1 cellular context compared by ENCODE assay signal in the genomic region with DNA sequence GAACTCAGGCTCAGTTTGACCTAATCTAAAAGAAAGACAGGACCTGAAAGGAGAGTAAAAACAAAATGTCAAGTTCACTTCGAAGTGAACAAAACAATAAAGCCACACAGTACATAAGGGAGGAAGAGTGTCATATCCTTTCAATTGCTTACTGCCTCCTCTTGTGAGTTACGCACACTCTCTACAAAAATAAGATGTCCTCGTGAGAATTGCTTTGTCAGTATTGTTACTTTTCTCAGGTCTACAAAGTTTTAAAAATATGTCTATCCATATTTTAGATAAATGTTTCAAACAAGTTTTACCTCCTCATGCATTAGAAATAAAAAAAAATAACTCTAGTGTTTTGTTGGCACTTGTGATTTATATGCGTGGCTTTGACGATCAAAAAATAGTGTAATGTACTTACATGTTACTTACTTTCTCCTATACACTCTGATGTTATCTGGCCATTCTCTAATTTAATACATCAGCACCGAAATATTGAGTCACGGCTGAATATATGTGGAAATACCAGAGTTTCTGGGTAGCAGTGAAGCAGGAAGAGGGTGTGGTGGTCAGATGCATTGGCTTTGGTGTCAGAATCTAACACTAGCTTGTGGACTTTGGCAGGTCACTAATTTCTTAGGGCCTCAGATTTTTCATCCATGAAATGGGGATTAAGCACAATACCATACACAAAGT.
TF ChIP-seq lines count a peak whose summit lies in the region.

No MANE protein-coding gene starts in this region.

TF ChIP-seq in K562, 482 proteins besides CTCF, POLR2A, EP300 and RAD21:
- TF ChIP-seq EWSR1 (IDR thresholded peaks at IDR 0.05; ENCODE audit: borderline replicate concordance, low read depth, partially characterized antibody) (no peak), PHB2 (IDR thresholded peaks at IDR 0.05; ENCODE audit: low read depth) (no peak), STAG1 (CRISPR knock-in tag; IDR thresholded peaks at IDR 0.05; ENCODE audit: borderline replicate concordance) (no peak), ZNF41 (CRISPR knock-in tag; conservative IDR thresholded peaks at IDR 0.05) (no peak), ZNF707 (CRISPR knock-in tag; conservative IDR thresholded peaks at IDR 0.05) (no peak), ZNF584 (CRISPR knock-in tag; IDR thresholded peaks at IDR 0.05; ENCODE audit: low read depth) (no peak), CC2D1A (IDR thresholded peaks at IDR 0.05) (no peak), ZNF717 (CRISPR knock-in tag; IDR thresholded peaks at IDR 0.05) (no peak), PHF20 (IDR thresholded peaks at IDR 0.05; ENCODE audit: partially characterized antibody) (no peak), HNRNPL (IDR thresholded peaks at IDR 0.05; ENCODE audit: low read depth, low read length) (no peak), SRF (CRISPR knock-in tag; IDR thresholded peaks at IDR 0.05) (no peak), ZNF696 (CRISPR knock-in tag; conservative IDR thresholded peaks at IDR 0.05) (no peak), FOXK2 (conservative IDR thresholded peaks at IDR 0.05 in 1 of 2, IDR thresholded peaks at IDR 0.05 in 1 of 2; ENCODE audit: low read depth in 2 of 2) (no peak), ZNF785 (CRISPR knock-in tag; IDR thresholded peaks at IDR 0.05) (no peak)
- TF ChIP-seq, protein P1, sequence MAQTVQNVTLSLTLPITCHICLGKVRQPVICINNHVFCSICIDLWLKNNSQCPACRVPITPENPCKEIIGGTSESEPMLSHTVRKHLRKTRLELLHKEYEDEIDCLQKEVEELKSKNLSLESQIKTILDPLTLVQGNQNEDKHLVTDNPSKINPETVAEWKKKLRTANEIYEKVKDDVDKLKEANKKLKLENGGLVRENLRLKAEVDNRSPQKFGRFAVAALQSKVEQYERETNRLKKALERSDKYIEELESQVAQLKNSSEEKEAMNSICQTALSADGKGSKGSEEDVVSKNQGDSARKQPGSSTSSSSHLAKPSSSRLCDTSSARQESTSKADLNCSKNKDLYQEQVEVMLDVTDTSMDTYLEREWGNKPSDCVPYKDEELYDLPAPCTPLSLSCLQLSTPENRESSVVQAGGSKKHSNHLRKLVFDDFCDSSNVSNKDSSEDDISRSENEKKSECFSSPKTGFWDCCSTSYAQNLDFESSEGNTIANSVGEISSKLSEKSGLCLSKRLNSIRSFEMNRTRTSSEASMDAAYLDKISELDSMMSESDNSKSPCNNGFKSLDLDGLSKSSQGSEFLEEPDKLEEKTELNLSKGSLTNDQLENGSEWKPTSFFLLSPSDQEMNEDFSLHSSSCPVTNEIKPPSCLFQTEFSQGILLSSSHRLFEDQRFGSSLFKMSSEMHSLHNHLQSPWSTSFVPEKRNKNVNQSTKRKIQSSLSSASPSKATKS (CRISPR knock-in tag; IDR thresholded peaks at IDR 0.05): no peak
- TF ChIP-seq, protein P2, sequence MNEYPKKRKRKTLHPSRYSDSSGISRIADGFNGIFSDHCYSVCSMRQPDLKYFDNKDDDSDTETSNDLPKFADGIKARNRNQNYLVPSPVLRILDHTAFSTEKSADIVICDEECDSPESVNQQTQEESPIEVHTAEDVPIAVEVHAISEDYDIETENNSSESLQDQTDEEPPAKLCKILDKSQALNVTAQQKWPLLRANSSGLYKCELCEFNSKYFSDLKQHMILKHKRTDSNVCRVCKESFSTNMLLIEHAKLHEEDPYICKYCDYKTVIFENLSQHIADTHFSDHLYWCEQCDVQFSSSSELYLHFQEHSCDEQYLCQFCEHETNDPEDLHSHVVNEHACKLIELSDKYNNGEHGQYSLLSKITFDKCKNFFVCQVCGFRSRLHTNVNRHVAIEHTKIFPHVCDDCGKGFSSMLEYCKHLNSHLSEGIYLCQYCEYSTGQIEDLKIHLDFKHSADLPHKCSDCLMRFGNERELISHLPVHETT (CRISPR knock-in tag; conservative IDR thresholded peaks at IDR 0.05 in 1 of 2, IDR thresholded peaks at IDR 0.05 in 1 of 2): no peak
- TF ChIP-seq, protein P3, sequence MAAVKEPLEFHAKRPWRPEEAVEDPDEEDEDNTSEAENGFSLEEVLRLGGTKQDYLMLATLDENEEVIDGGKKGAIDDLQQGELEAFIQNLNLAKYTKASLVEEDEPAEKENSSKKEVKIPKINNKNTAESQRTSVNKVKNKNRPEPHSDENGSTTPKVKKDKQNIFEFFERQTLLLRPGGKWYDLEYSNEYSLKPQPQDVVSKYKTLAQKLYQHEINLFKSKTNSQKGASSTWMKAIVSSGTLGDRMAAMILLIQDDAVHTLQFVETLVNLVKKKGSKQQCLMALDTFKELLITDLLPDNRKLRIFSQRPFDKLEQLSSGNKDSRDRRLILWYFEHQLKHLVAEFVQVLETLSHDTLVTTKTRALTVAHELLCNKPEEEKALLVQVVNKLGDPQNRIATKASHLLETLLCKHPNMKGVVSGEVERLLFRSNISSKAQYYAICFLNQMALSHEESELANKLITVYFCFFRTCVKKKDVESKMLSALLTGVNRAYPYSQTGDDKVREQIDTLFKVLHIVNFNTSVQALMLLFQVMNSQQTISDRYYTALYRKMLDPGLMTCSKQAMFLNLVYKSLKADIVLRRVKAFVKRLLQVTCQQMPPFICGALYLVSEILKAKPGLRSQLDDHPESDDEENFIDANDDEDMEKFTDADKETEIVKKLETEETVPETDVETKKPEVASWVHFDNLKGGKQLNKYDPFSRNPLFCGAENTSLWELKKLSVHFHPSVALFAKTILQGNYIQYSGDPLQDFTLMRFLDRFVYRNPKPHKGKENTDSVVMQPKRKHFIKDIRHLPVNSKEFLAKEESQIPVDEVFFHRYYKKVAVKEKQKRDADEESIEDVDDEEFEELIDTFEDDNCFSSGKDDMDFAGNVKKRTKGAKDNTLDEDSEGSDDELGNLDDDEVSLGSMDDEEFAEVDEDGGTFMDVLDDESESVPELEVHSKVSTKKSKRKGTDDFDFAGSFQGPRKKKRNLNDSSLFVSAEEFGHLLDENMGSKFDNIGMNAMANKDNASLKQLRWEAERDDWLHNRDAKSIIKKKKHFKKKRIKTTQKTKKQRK (IDR thresholded peaks at IDR 0.05; ENCODE audit: borderline replicate concordance, low read depth, low read length): no peak
